In the genomic region with DNA sequence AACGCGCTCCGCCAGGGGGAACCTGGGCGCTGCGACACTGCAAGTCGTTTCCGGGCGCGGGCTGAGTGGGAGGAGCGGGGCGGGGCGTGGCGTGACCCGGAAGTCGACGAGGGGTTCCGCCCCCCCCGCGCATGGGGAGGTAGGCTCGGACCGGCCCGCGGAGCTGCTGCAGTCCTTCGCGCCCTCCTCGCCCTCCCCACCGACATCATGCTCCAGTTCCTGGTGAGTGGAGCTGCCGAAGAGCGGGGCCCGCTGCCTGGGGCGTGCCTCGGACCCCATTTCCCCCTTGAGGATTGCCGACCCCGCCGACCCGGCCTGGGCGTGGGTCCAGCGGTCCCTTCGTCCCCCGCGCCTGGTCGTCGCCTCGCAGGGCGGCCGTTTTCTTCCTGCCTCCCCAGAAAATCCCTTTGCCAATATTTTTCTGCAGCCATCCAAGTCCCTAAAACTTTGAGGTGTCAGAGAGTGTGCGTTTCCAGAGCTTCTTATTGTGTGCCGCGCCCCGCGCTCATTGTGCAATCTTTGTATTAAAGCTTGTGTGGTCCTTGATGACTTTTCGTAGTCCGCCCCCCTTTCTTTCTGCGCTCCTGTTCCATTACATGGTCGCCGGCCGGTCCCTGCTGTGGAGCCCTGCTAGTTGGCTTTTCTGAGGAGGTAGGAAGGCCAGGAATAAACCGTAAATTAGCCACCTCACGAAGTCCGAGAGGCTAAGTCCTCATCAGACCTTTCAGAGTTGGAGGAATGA, we compare ENCODE assay signal across 8 cellular contexts. TPM values are rescaled to one million over a fixed set of nuclear protein-coding genes. Genes with fewer than 3 reads are reported as not detected.
DNase-seq lines count a peak whose midpoint lies in the region; ATAC-seq and TF ChIP-seq lines count a peak whose summit lies in the region.

STMP1 (plus strand) TSS at position 142 of the 742 bp plus-strand sequence.

- H3K27ac ChIP-seq in AG04450 (ENCODE audit: low read depth, low read length) = peak within 1 kb of the TSS; percentile 98
- peak within 1 kb of the TSS; percentile 90 for H3K27ac ChIP-seq in VCaP
- H3K27ac ChIP-seq in skeletal muscle tissue (ENCODE audit: low read depth, low read length) = peak within 1 kb of the TSS; percentile 96

- POLR2A ChIA-PET in AG04450 (lab: Yijun Ruan, JAX) = interaction anchor here (1.0 to 1.3 kb wide), 7 partner anchors 8 to 84 kb away, joined by 3 to 8 read pairs (median 4); no protein-coding TSS in a partner anchor

- peaks cover 0 to 2% (median 0%) of the 10 kb centered on the region in 3 donors for H3K36me3 ChIP-seq in skeletal muscle tissue (ENCODE audit: control insufficient read depth in 3 of 3, insufficient read depth in 3 of 3, low read length in 3 of 3)

- H3K4me3 ChIP-seq in AG04450 (ENCODE audit: low read depth, low read length) = peak within 1 kb of the TSS; percentile 93
- peak within 1 kb of the TSS; percentile 99 for H3K4me3 ChIP-seq in iPS-18c (ENCODE audit: insufficient read depth, low read depth, low read length)
- peak within 1 kb of the TSS; percentile 94 to 98 (median 96) for H3K4me3 ChIP-seq in skeletal muscle tissue (ENCODE audit: low read length in 3 of 3)

- TF ChIP-seq CTCF in AG04450 (IDR thresholded peaks at IDR 0.05; ENCODE audit: low read depth, low read length) (peak; percentile 70), VCaP (conservative IDR thresholded peaks at IDR 0.05) (peak; percentile 86)

- peaks cover 4% of the 10 kb centered on the region; the same call in 1 of the 2 replicates for H3K9me3 ChIP-seq in AG04450 (ENCODE audit: control insufficient read depth, insufficient read depth, low read length)
- no peaks in the 10 kb centered on the region for H3K9me3 ChIP-seq in iPS-18c (ENCODE audit: control insufficient read depth, insufficient read depth, low read length)
- no peaks in the 10 kb centered on the region for H3K9me3 ChIP-seq in skeletal muscle tissue (ENCODE audit: control insufficient read depth in 3 of 3, low read length in 3 of 3)

- DNase-seq in AG04450 (ENCODE audit: low read depth, low spot score) (peak; percentile 86), NCI-H2171 treated with DMSO at 0.1 percent for 48 hours (lab: John Stamatoyannopoulos, UW) (peak; percentile 91), T47D (ENCODE audit: low read depth in 1 of 2, low spot score in 1 of 2) (peak; percentile 74 to 93)

- H3K27me3 ChIP-seq in AG04450 (ENCODE audit: control insufficient read depth, insufficient read depth, low read length) (no peaks in the 10 kb centered on the region), skeletal muscle tissue (ENCODE audit: control insufficient read depth in 3 of 3, insufficient read depth in 3 of 3, low read length in 3 of 3) (no peaks in the 10 kb centered on the region)

- H3K9ac ChIP-seq in skeletal muscle tissue (ENCODE audit: low read depth in 1 of 3, low read length in 3 of 3) = peak within 1 kb of the TSS; percentile 96 to 97 (median 97)

- peaks cover 15 to 22% (median 16%) of the 10 kb centered on the region in 3 donors for H3K4me1 ChIP-seq in skeletal muscle tissue (ENCODE audit: control insufficient read depth in 3 of 3, insufficient read depth in 3 of 3, low read length in 3 of 3)

- in situ Hi-C loops in T47D (cut with HindIII; ENCODE audit: low pct_unique_long_range_greater_than_20kb, low sequenced_read_pairs) = no loop called here

- CTCF ChIA-PET in AG04450 (lab: Charles Lee) = interaction anchor here (0.6 to 12.7 kb wide), 17 partner anchors 11 to 1883 kb away, joined by 3 to 83 read pairs (median 4); no protein-coding TSS in a partner anchor

- peak; percentile 77 for ATAC-seq in GM18870 (IDR thresholded peaks at IDR 0.05; ENCODE audit: unreplicated experiment)
- ATAC-seq in HG03108 (IDR thresholded peaks at IDR 0.05; ENCODE audit: unreplicated experiment) = peak; percentile 95

RNA-seq across cellular contexts. Expression of gene STMP1, which starts in this region (rescaled TPM):
- 39.3 and 48.2 TPM in 2 replicates for polyA plus RNA-seq in AG04450 (2011; rRNA removed)
- polyA minus RNA-seq in AG04450 (2011; rRNA and poly(A)+ RNA removed) = 9.7 and 15.9 TPM in 2 replicates
- 15.7 TPM for total RNA-seq in skeletal muscle tissue

Comparison
In these comparisons a context has a peak if more than half of its experiments do, and no peak if none do; other contexts are left out.
1. Peak in every context shown above with its lines: DNase-seq, ATAC-seq, H3K4me3 ChIP-seq and H3K27ac ChIP-seq.